ENCODE assay signal across 16 cellular contexts in genomic region chr13:72430923-72431322, GRCh38.
DNase-seq lines count a peak whose midpoint lies in the region; ATAC-seq, FAIRE-seq and TF ChIP-seq lines count a peak whose summit lies in the region.
"Had no signal": no experiment of that assay in that cellular context is flagged by ENCODE, and none has a peak within 500 bp of the region (broad histone marks: within the 10 kb centered on the region; RNA-seq: fewer than 3 reads in every experiment).

No MANE protein-coding gene starts in this region.

- H3K27me3 Mint-ChIP-seq in endodermal cell (ENCODE audit: insufficient read depth): no peaks in the 10 kb centered on the region
- H3K27me3 Mint-ChIP-seq: B cell, IgD-negative memory B cell had no signal

- no peak for TF ChIP-seq RAD21 in SK-N-SH (IDR thresholded peaks at IDR 0.05; ENCODE audit: low read length)

- FAIRE-seq in keratinocyte (lab: Jason Lieb, UNC): no peak
- FAIRE-seq: GM12878 had no signal

- CTCF ChIA-PET in SK-N-SH (lab: Yijun Ruan, JAX): interaction anchor here (0.6 kb wide), 1 partner anchor 10 kb away, joined by 3 read pairs; no protein-coding TSS in a partner anchor

- TF ChIP-seq EP300 in SK-N-SH (IDR thresholded peaks at IDR 0.05; ENCODE audit: borderline replicate concordance in 1 of 2, low read depth in 1 of 2, low read length in 1 of 2): no peak

- POLR2A ChIA-PET in SK-N-SH (lab: Yijun Ruan, JAX): no interaction called here

- H3K4me2 ChIP-seq in SK-N-SH (no peak overlapping the region), keratinocyte (ENCODE audit: control insufficient read depth, extremely low read depth, insufficient read depth, low read depth, low read length) (no peak overlapping the region)
- H3K4me2 ChIP-seq: BLaER1 treated with 17β-estradiol and CSF1 and Interleukin-3, amounts not matched to agents 10 nM and 100 nM had no signal

- peaks cover 5% of the 10 kb centered on the region for H3F3A ChIP-seq in SK-N-SH (replicated peaks; ENCODE audit: insufficient read depth)

- no peaks in the 10 kb centered on the region for H3K9me3 Mint-ChIP-seq in endodermal cell
- H3K9me3 Mint-ChIP-seq: CD8-positive, alpha-beta T cell had no signal

- no peaks in the 10 kb centered on the region for H3K36me3 ChIP-seq in SK-N-SH (replicated peaks in 1 of 2; ENCODE audit: control insufficient read depth in 1 of 2, insufficient read depth in 2 of 2, low read length in 1 of 2)
- H3K36me3 ChIP-seq in endodermal cell (ENCODE audit: control insufficient read depth, insufficient read depth, low read length): no peaks in the 10 kb centered on the region
- no peaks in the 10 kb centered on the region for H3K36me3 ChIP-seq in keratinocyte (ENCODE audit: control insufficient read depth in 2 of 2, extremely low read depth in 1 of 2, insufficient read depth in 2 of 2, low read length in 2 of 2)
- H3K36me3 ChIP-seq: BLaER1 treated with 17β-estradiol and CSF1 and Interleukin-3, amounts not matched to agents 10 nM and 100 nM had no signal

- H3K9me3 ChIP-seq in SK-N-SH: no peaks in the 10 kb centered on the region
- H3K9me3 ChIP-seq in endodermal cell (ENCODE audit: control insufficient read depth, low read length): no peaks in the 10 kb centered on the region
- H3K9me3 ChIP-seq in keratinocyte (ENCODE audit: control insufficient read depth, low read depth, low read length): no peaks in the 10 kb centered on the region
- H3K9me3 ChIP-seq: BLaER1 treated with 17β-estradiol and CSF1 and Interleukin-3, amounts not matched to agents 10 nM and 100 nM had no signal

- H4K20me1 ChIP-seq in SK-N-SH (ENCODE audit: insufficient read depth) (no peaks in the 10 kb centered on the region), keratinocyte (ENCODE audit: control insufficient read depth, extremely low read depth, insufficient read depth, low read length) (no peaks in the 10 kb centered on the region)
- H4K20me1 ChIP-seq: BLaER1 treated with 17β-estradiol and CSF1 and Interleukin-3, amounts not matched to agents 10 nM and 100 nM had no signal

- H3K27ac ChIP-seq in SK-N-SH (ENCODE audit: low read depth in 2 of 2, low read length in 1 of 2) (no peak overlapping the region), endodermal cell (ENCODE audit: low read depth, low read length) (no peak overlapping the region), keratinocyte (ENCODE audit: control insufficient read depth, insufficient read depth, low read length) (no peak overlapping the region)
- H3K27ac ChIP-seq: BLaER1 treated with 17β-estradiol and CSF1 and Interleukin-3, amounts not matched to agents 10 nM and 100 nM; HL-60 had no signal

- no peaks in the 10 kb centered on the region for H3K36me3 Mint-ChIP-seq in endodermal cell (ENCODE audit: low read depth)
- H3K36me3 Mint-ChIP-seq: CD8-positive, alpha-beta T cell; IgD-negative memory B cell had no signal

- H2AFZ ChIP-seq in SK-N-SH (ENCODE audit: low read depth) (0 out of 2 replicates have a peak overlapping the region, but pooled peaks have one; percentile 29), keratinocyte (ENCODE audit: control insufficient read depth, low read length) (peak overlapping the region; percentile 37)

- no peaks in the 10 kb centered on the region for H3K4me1 ChIP-seq in SK-N-SH (ENCODE audit: control insufficient read depth in 1 of 2, insufficient read depth in 2 of 2, low read depth in 1 of 2, low read length in 1 of 2)
- H3K4me1 ChIP-seq in endodermal cell (ENCODE audit: control insufficient read depth, insufficient read depth, low read length): no peaks in the 10 kb centered on the region
- no peaks in the 10 kb centered on the region for H3K4me1 ChIP-seq in keratinocyte (ENCODE audit: control insufficient read depth, extremely low read depth, insufficient read depth, low read length)
- H3K4me1 ChIP-seq: BLaER1 treated with 17β-estradiol and CSF1 and Interleukin-3, amounts not matched to agents 10 nM and 100 nM had no signal

- dilution Hi-C loops in keratinocyte (cut with MboI; ENCODE audit: extremely low pct_ligation_motif_present, low sequenced_read_pairs): no loop called here

- DNase-seq in SK-N-SH (no peak), endodermal cell (peak; percentile 46), keratinocyte (ENCODE audit: low read depth, low spot score) (no peak), dedifferentiated amniotic fluid mesenchymal stem cell (ENCODE audit: extremely low spot score) (no peak), NCI-H2107 (lab: John Stamatoyannopoulos, UW) (no peak)
- DNase-seq: Calu3; CD8-positive, alpha-beta T cell; DMS79 treated with DMSO at 0.1 percent for 48 hours; HCEC 1CT had no signal

- H3K27me3 ChIP-seq in SK-N-SH (ENCODE audit: insufficient read depth): no peaks in the 10 kb centered on the region
- H3K27me3 ChIP-seq in endodermal cell (ENCODE audit: control insufficient read depth, insufficient read depth, low read length, poor library complexity, severe bottlenecking): no peaks in the 10 kb centered on the region
- H3K27me3 ChIP-seq in keratinocyte (ENCODE audit: control insufficient read depth, extremely low read depth, insufficient read depth, low read length): no peaks in the 10 kb centered on the region
- H3K27me3 ChIP-seq: BLaER1 treated with 17β-estradiol and CSF1 and Interleukin-3, amounts not matched to agents 10 nM and 100 nM had no signal

- TF ChIP-seq CTCF in SK-N-SH (IDR thresholded peaks at IDR 0.05) (no peak), endodermal cell (conservative IDR thresholded peaks at IDR 0.05) (no peak), keratinocyte (optimal IDR thresholded peaks at IDR 0.05 in 1 of 3, IDR thresholded peaks at IDR 0.05 in 1 of 3, conservative IDR thresholded peaks at IDR 0.05 in 1 of 3; ENCODE audit: extremely low read depth in 1 of 3, insufficient read depth in 2 of 3, low read length in 3 of 3) (no peak)

- ATAC-seq in SK-N-SH treated with all-trans-retinoic acid at 6 μM for 48 hours (no peak), HG03378 (IDR thresholded peaks at IDR 0.05; ENCODE audit: unreplicated experiment) (no peak)
- ATAC-seq: CD8-positive, alpha-beta T cell; GM12878 had no signal

- 73% methylated on average over 4 of the region's 4 CpGs for WGBS in SK-N-SH (ENCODE audit: low lambda C conversion rate)
- 74 to 91% methylated on average over 2 to 4 of the region's 4 CpGs for WGBS in endodermal cell (ENCODE audit: insufficient coverage in 1 of 2, insufficient read length in 1 of 2), 2 experiments

- H3K9me2 ChIP-seq in SK-N-SH: no peaks in the 10 kb centered on the region

- H3K4me1 Mint-ChIP-seq in endodermal cell: peaks cover 37% of the 10 kb centered on the region
- H3K4me1 Mint-ChIP-seq: B cell, IgD-negative memory B cell had no signal

- H3K4me3 ChIP-seq in SK-N-SH (ENCODE audit: low read depth in 2 of 2, low read length in 1 of 2) (no peak overlapping the region), endodermal cell (ENCODE audit: low read length) (no peak overlapping the region), keratinocyte (ENCODE audit: control insufficient read depth in 2 of 3, extremely low read depth in 1 of 3, insufficient read depth in 2 of 3, low read depth in 1 of 3, low read length in 3 of 3) (no peak overlapping the region)
- H3K4me3 ChIP-seq: BLaER1 treated with 17β-estradiol and CSF1 and Interleukin-3, amounts not matched to agents 10 nM and 100 nM; GM12878 had no signal

- H3K4me3 Mint-ChIP-seq in endodermal cell: no peak overlapping the region
- H3K4me3 Mint-ChIP-seq: B cell; CD8-positive, alpha-beta T cell; IgD-negative memory B cell had no signal

- H3K9ac ChIP-seq in SK-N-SH (no peak overlapping the region), endodermal cell (ENCODE audit: extremely low read depth, low read length, poor library complexity, severe bottlenecking) (no peak overlapping the region), keratinocyte (ENCODE audit: control insufficient read depth, extremely low read depth, insufficient read depth, low read length) (no peak overlapping the region)
- H3K9ac ChIP-seq: BLaER1 treated with 17β-estradiol and CSF1 and Interleukin-3, amounts not matched to agents 10 nM and 100 nM had no signal

- H3K27ac Mint-ChIP-seq in endodermal cell: no peak overlapping the region
- H3K27ac Mint-ChIP-seq: B cell; CD8-positive, alpha-beta T cell; IgD-negative memory B cell had no signal

- H3K9me1 ChIP-seq in keratinocyte (ENCODE audit: control insufficient read depth, extremely low read depth, insufficient read depth, low read length): no peaks in the 10 kb centered on the region

- H3K79me2 ChIP-seq in SK-N-SH (ENCODE audit: insufficient read depth) (no peaks in the 10 kb centered on the region), keratinocyte (ENCODE audit: control insufficient read depth, insufficient read depth, low read length) (no peaks in the 10 kb centered on the region)

TF ChIP-seq in SK-N-SH treated with all-trans-retinoic acid at 6 μM for 48 hours, 23 proteins besides CTCF, POLR2A, EP300 and RAD21 (continues in another document):
- TF ChIP-seq TCF4 (CRISPR knock-in tag; IDR thresholded peaks at IDR 0.05; ENCODE audit: borderline replicate concordance) (no peak), CSDC2 (CRISPR knock-in tag; IDR thresholded peaks at IDR 0.05) (no peak), SNAI2 (CRISPR knock-in tag; IDR thresholded peaks at IDR 0.05) (no peak), RARB (CRISPR knock-in tag; IDR thresholded peaks at IDR 0.05) (no peak), ARNTL (CRISPR knock-in tag; IDR thresholded peaks at IDR 0.05; ENCODE audit: borderline replicate concordance, low read depth) (no peak), PATZ1 (CRISPR knock-in tag; IDR thresholded peaks at IDR 0.05; ENCODE audit: borderline replicate concordance) (no peak)
